Comparison of ENCODE assay signal across 17 cellular contexts in the genomic region with DNA sequence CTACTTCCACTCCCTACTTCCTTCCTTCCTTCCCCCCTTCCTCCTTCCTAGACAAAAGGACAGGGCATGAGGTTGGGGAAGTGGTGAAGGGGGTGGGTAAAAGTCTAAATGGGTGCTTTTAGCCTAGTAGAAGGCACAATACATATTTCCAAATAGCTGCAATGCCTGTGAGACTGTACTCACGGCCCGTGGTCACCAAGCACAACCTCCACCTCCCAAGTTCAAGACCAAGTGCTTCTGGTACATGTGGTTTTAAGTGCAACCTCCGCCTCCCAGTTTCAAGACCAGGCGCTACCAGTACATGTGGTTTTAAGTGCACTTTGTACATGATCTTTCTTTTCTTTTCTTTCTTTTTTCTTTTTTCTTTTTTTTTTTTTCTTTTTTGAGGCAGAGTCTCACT. TPM values are rescaled to one million over a fixed set of nuclear protein-coding genes. Genes with fewer than 3 reads are reported as not detected.
"Had no signal": no experiment of that assay in that cellular context is flagged by ENCODE, and none has a peak within 500 bp of the region (broad histone marks: within the 10 kb centered on the region; RNA-seq: fewer than 3 reads in every experiment).

No MANE protein-coding gene starts in this region.

- H3K4me3 Mint-ChIP-seq: activated naive CD8-positive, alpha-beta T cell treated with anti-CD3 and anti-CD28 coated beads, Interleukin-2, amount 50 U/mL, for 24 hours; brain; nephron progenitor cell had no signal

- H3K9me3 Mint-ChIP-seq: activated naive CD8-positive, alpha-beta T cell treated with anti-CD3 and anti-CD28 coated beads, Interleukin-2, amount 50 U/mL, for 24 hours; activated T-helper 2 cell treated with anti-CD3 and anti-CD28 coated beads, Interferon-gamma antibody, Interleukin-2, Interleukin-4, amounts not matched to agents 10 μg/mL and 5 μg/mL and 100 μg/mL, durations not matched to agents 14 hours and 24 hours and 36 hours; nephron progenitor cell had no signal

- H3K36me3 Mint-ChIP-seq: brain had no signal

- ATAC-seq: activated naive CD8-positive, alpha-beta T cell treated with anti-CD3 and anti-CD28 coated beads, Interleukin-2, amount 50 U/mL, for 24 hours; stimulated activated naive CD8-positive, alpha-beta T cell treated with anti-CD3 and anti-CD28 coated beads, Interleukin-15, Interleukin-2, amounts not matched to agents 100 U/mL and 50 U/mL, for 24 hours had no signal

- H3K27ac Mint-ChIP-seq: activated naive CD8-positive, alpha-beta T cell treated with anti-CD3 and anti-CD28 coated beads, Interleukin-2, amount 50 U/mL, for 24 hours; activated T-helper 2 cell treated with anti-CD3 and anti-CD28 coated beads, Interferon-gamma antibody, Interleukin-2, Interleukin-4, amounts not matched to agents 10 μg/mL and 5 μg/mL and 100 μg/mL, durations not matched to agents 14 hours and 24 hours and 36 hours; nephron progenitor cell had no signal

- DNase-seq: activated CD4-positive, alpha-beta T cell treated with anti-CD3 and anti-CD28 coated beads for 4 hours; activated naive CD4-positive, alpha-beta T cell treated with Interleukin-2 at 50 U/mL for 16 hours; activated naive CD8-positive, alpha-beta T cell treated with anti-CD3 and anti-CD28 coated beads, Interleukin-2, amount 50 U/mL, for 24 hours; activated T-cell treated with anti-CD3 and anti-CD28 coated beads for 4 hours; anterior cingulate cortex; caudate nucleus; colonic mucosa; foreskin melanocyte; hypothalamus; nephron progenitor cell; sigmoid colon; stimulated activated naive CD8-positive, alpha-beta T cell treated with anti-CD3 and anti-CD28 coated beads, Interleukin-15, Interleukin-2, amounts not matched to agents 100 U/mL and 50 U/mL, for 24 hours; substantia nigra; tibial artery had no signal

RNA-seq across cellular contexts. Expression of a gene that starts 14.5 kb away (rescaled TPM):
- total RNA-seq: epithelial cell of proximal tubule had no signal
